In genomic region chr5:127943061-127943371, GRCh38 we compare ENCODE assay signal across 19 cellular contexts.
DNase-seq lines count a peak whose midpoint lies in the region; ATAC-seq and TF ChIP-seq lines count a peak whose summit lies in the region.
"Had no signal": no experiment of that assay in that cellular context is flagged by ENCODE, and none has a peak within 500 bp of the region (broad histone marks: within the 10 kb centered on the region; RNA-seq: fewer than 3 reads in every experiment).

No MANE protein-coding gene starts in this region.

- no peak overlapping the region for H3K4me3 ChIP-seq in BE2C (ENCODE audit: low read depth, low read length)
- H3K4me3 ChIP-seq: ovary, thyroid gland had no signal

- DNase-seq in Calu3, result no peak
- DNase-seq in activated effector memory CD4-positive, alpha-beta T cell treated with Interleukin-2 at 50 U/mL for 16 hours, result no peak
- DNase-seq in BE2C, result no peak
- DNase-seq: activated CD4-positive, alpha-beta T cell treated with anti-CD3 and anti-CD28 coated beads, Interleukin-2, amount 10 ng/mL, durations not matched to agents 7 days and 5 days; effector CD4-positive, alpha-beta T cell; foreskin fibroblast; GDM1; NCI-H146; NCI-H524 treated with DMSO at 0.1 percent for 48 hours; ovary; thyroid gland had no signal

- ATAC-seq in GM19463 (IDR thresholded peaks at IDR 0.05; ENCODE audit: unreplicated experiment) (peak; percentile 74), HG02759 (IDR thresholded peaks at IDR 0.05; ENCODE audit: unreplicated experiment) (peak; percentile 71), HG03460 (IDR thresholded peaks at IDR 0.05; ENCODE audit: unreplicated experiment) (peak; percentile 52), HG03139 (IDR thresholded peaks at IDR 0.05; ENCODE audit: unreplicated experiment) (no peak), GM18517 (IDR thresholded peaks at IDR 0.05; ENCODE audit: unreplicated experiment) (no peak)

- peaks cover 49% of the 10 kb centered on the region for H3K4me1 Mint-ChIP-seq in Calu3 (ENCODE audit: low read depth, unreplicated experiment)
- H3K4me1 Mint-ChIP-seq: activated CD4-positive, alpha-beta T cell treated with anti-CD3 and anti-CD28 coated beads, Interleukin-2, amount 10 ng/mL, durations not matched to agents 7 days and 5 days had no signal

- no peaks in the 10 kb centered on the region for H3K9me3 ChIP-seq in BE2C
- H3K9me3 ChIP-seq: ovary, thyroid gland had no signal

- H3K27me3 ChIP-seq in BE2C, result no peaks in the 10 kb centered on the region
- H3K27me3 ChIP-seq: ovary, thyroid gland had no signal

- peaks cover 16% of the 10 kb centered on the region for H3K36me3 Mint-ChIP-seq in Calu3 (ENCODE audit: insufficient read depth, unreplicated experiment)
- H3K36me3 Mint-ChIP-seq: brain, mesothelial cell of epicardium had no signal

- H3K4me3 Mint-ChIP-seq in Calu3 (ENCODE audit: low read depth, unreplicated experiment), result peak overlapping the region; percentile 35
- H3K4me3 Mint-ChIP-seq: activated CD4-positive, alpha-beta T cell treated with anti-CD3 and anti-CD28 coated beads, Interleukin-2, amount 10 ng/mL, durations not matched to agents 7 days and 5 days; mesothelial cell of epicardium; T-helper 1 cell treated with Interleukin-12 subunit alpha and Interleukin-12 subunit beta and Interleukin-4 antibody, amounts not matched to agents 30 μg/mL and 1 μg/mL, for 36 hours had no signal

- no peaks in the 10 kb centered on the region for H3K4me1 ChIP-seq in BE2C
- H3K4me1 ChIP-seq: thyroid gland had no signal

- no peaks in the 10 kb centered on the region for H3K9me3 Mint-ChIP-seq in Calu3 (ENCODE audit: low read depth, unreplicated experiment)
- H3K9me3 Mint-ChIP-seq: activated CD4-positive, alpha-beta T cell treated with anti-CD3 and anti-CD28 coated beads, Interleukin-2, amount 10 ng/mL, durations not matched to agents 7 days and 5 days; mesothelial cell of epicardium; T-helper 1 cell treated with Interleukin-12 subunit alpha and Interleukin-12 subunit beta and Interleukin-4 antibody, amounts not matched to agents 30 μg/mL and 1 μg/mL, for 36 hours had no signal

- intact Hi-C loops in Calu3 (cut with micrococcal nuclease; ENCODE audit: unreplicated experiment), result loop anchor here (1.0 kb wide), 1 partner anchor 15 kb away; no protein-coding TSS in a partner anchor

- no peaks in the 10 kb centered on the region for H3K36me3 ChIP-seq in BE2C
- H3K36me3 ChIP-seq: ovary, thyroid gland had no signal

- H3K27me3 Mint-ChIP-seq in Calu3 (ENCODE audit: unreplicated experiment), result no peaks in the 10 kb centered on the region
- H3K27me3 Mint-ChIP-seq: activated CD4-positive, alpha-beta T cell treated with anti-CD3 and anti-CD28 coated beads, Interleukin-2, amount 10 ng/mL, durations not matched to agents 7 days and 5 days; brain had no signal

- CTCF ChIA-PET in Calu3 (lab: Charles Lee), result interaction anchor here (1.6 to 1.9 kb wide), 3 partner anchors 8 to 21 kb away, joined by 4 to 6 read pairs (median 5); no protein-coding TSS in a partner anchor

- TF ChIP-seq CTCF in Calu3 (IDR thresholded peaks at IDR 0.05; ENCODE audit: unreplicated experiment) (no peak), BE2C (IDR thresholded peaks at IDR 0.05; ENCODE audit: low read depth, low read length) (no peak)

- H3K27ac Mint-ChIP-seq in Calu3 (ENCODE audit: unreplicated experiment), result peak overlapping the region; percentile 58
- H3K27ac Mint-ChIP-seq: activated CD4-positive, alpha-beta T cell treated with anti-CD3 and anti-CD28 coated beads, Interleukin-2, amount 10 ng/mL, durations not matched to agents 7 days and 5 days; mesothelial cell of epicardium; T-helper 1 cell treated with Interleukin-12 subunit alpha and Interleukin-12 subunit beta and Interleukin-4 antibody, amounts not matched to agents 30 μg/mL and 1 μg/mL, for 36 hours had no signal

- no TSS peak for BruUV-seq in Calu3 (replicated peaks; lab: Mats Ljungman, UMichigan)

Comparison
In these comparisons a context has a peak if more than half of its experiments do, and no peak if none do; other contexts are left out.
1. ATAC-seq: peak in GM19463 (single experiment), HG02759 (single experiment) and HG03460 (single experiment); none in HG03139 (single experiment) and GM18517 (single experiment).